Comparison of ENCODE assay signal across 8 cellular contexts in genomic region chr21:36854391-36854790, GRCh38.
DNase-seq lines count a peak whose midpoint lies in the region; ATAC-seq, FAIRE-seq and TF ChIP-seq lines count a peak whose summit lies in the region.

No MANE protein-coding gene starts in this region.

- no peaks in the 10 kb centered on the region for H3K9me3 Mint-ChIP-seq in nephron progenitor cell

- no peaks in the 10 kb centered on the region for H3K27me3 Mint-ChIP-seq in nephron progenitor cell (ENCODE audit: low read depth, poor library complexity)

- ATAC-seq in HG02759 (IDR thresholded peaks at IDR 0.05; ENCODE audit: unreplicated experiment) (no peak), GM21367 (IDR thresholded peaks at IDR 0.05; ENCODE audit: unreplicated experiment) (no peak), HG02798 (IDR thresholded peaks at IDR 0.05; ENCODE audit: poor library complexity, unreplicated experiment) (no peak)

- no peaks in the 10 kb centered on the region for H3K36me3 Mint-ChIP-seq in nephron progenitor cell (ENCODE audit: low read depth)

- no peak overlapping the region for H3K27ac Mint-ChIP-seq in nephron progenitor cell

- H3K4me1 Mint-ChIP-seq in nephron progenitor cell: peaks cover under 1% of the 10 kb centered on the region

- FAIRE-seq in GM19239 (lab: Jason Lieb, UNC): no peak

- H3K4me3 ChIP-seq in epithelial cell of proximal tubule (ENCODE audit: low read depth, low read length): no peak overlapping the region

- TF ChIP-seq CTCF in epithelial cell of proximal tubule (conservative IDR thresholded peaks at IDR 0.05; ENCODE audit: low read depth, low read length) (peak; percentile 85), nephron progenitor cell (IDR thresholded peaks at IDR 0.05) (peak; percentile 77)

- no peak overlapping the region for H3K4me3 Mint-ChIP-seq in nephron progenitor cell

- DNase-seq in COLO829 (ENCODE audit: low spot score): peak; percentile 6
- DNase-seq in GM19239 (ENCODE audit: insufficient read length, low spot score): peak; percentile 15
- DNase-seq in OCI-M1 (lab: John Stamatoyannopoulos, UW): peak; percentile 86
- DNase-seq in epithelial cell of proximal tubule (ENCODE audit: low read depth): no peak
- peak; percentile 64 for DNase-seq in nephron progenitor cell
